ENCODE assay signal across 24 cellular contexts in genomic region chr1:220321758-220322157, GRCh38. TPM values are rescaled to one million over a fixed set of nuclear protein-coding genes. Genes with fewer than 3 reads are reported as not detected.
DNase-seq lines count a peak whose midpoint lies in the region; FAIRE-seq and TF ChIP-seq lines count a peak whose summit lies in the region.
"Had no signal": no experiment of that assay in that cellular context is flagged by ENCODE, and none has a peak within 500 bp of the region (broad histone marks: within the 10 kb centered on the region; RNA-seq: fewer than 3 reads in every experiment).

No MANE protein-coding gene starts in this region.

- no peak overlapping the region for H2BK20ac ChIP-seq in H1 (ENCODE audit: low read length)

- H3K4ac ChIP-seq in H1 (replicated peaks; ENCODE audit: insufficient read length, low read depth, low read length): no peak overlapping the region
- H3K4ac ChIP-seq in neuronal stem cell (ENCODE audit: low read length): no peak overlapping the region

- H4K91ac ChIP-seq in H1 (replicated peaks; ENCODE audit: insufficient read length, low read length): peak overlapping the region; percentile 27
- H4K91ac ChIP-seq in neuronal stem cell (ENCODE audit: low read depth, low read length, poor library complexity): no peak overlapping the region

- no peak overlapping the region for H3K4me3 ChIP-seq in H1 (ENCODE audit: extremely low read depth in 1 of 4, insufficient read depth in 2 of 4, low read depth in 3 of 4, low read length in 4 of 4)
- no peak overlapping the region for H3K4me3 ChIP-seq in neuronal stem cell (ENCODE audit: low read length in 2 of 2)
- H3K4me3 ChIP-seq: MG63 had no signal

- H2AK5ac ChIP-seq in H1 (ENCODE audit: low read depth, low read length) (no peak overlapping the region), neuronal stem cell (ENCODE audit: low read depth, low read length) (no peak overlapping the region)

- H4K5ac ChIP-seq in H1 (ENCODE audit: insufficient read length, low read depth, low read length): no peak overlapping the region

- POLR2A ChIA-PET in H1 (lab: Charles Lee; ENCODE audit: partially characterized antibody): no interaction called here

- H2BK15ac ChIP-seq in H1 (ENCODE audit: low read length) (no peak overlapping the region), neuronal stem cell (ENCODE audit: low read length) (no peak overlapping the region)

- H3K9me3 ChIP-seq in H1 (ENCODE audit: insufficient read depth in 2 of 2, low read depth in 1 of 2, low read length in 1 of 2) (no peaks in the 10 kb centered on the region), neuronal stem cell (replicated peaks in 1 of 2; ENCODE audit: control insufficient read depth in 2 of 2, insufficient read depth in 1 of 2, low read depth in 1 of 2, low read length in 2 of 2) (no peaks in the 10 kb centered on the region)
- H3K9me3 ChIP-seq: BE2C, MG63 had no signal

- TF ChIP-seq CTCF in H1 (IDR thresholded peaks at IDR 0.05; ENCODE audit: control extremely low read depth in 1 of 3, insufficient read depth in 1 of 3, low read depth in 1 of 3, low read length in 3 of 3): no peak

- no peaks in the 10 kb centered on the region for H4K20me1 ChIP-seq in H1 (replicated peaks in 1 of 2; ENCODE audit: control insufficient read depth in 1 of 2, insufficient read depth in 2 of 2, low read length in 2 of 2)

- no peak overlapping the region for H2AFZ ChIP-seq in H1 (ENCODE audit: low read length)
- no peak overlapping the region for H2AFZ ChIP-seq in neuronal stem cell (ENCODE audit: low read length)

- TF ChIP-seq EP300 in H1 (IDR thresholded peaks at IDR 0.05; ENCODE audit: borderline replicate concordance in 1 of 2, low read depth in 2 of 2, low read length in 2 of 2): no peak

- H3K4me1 ChIP-seq in H1 (replicated peaks in 1 of 4; ENCODE audit: control insufficient read depth in 3 of 4, insufficient read depth in 4 of 4, low read length in 3 of 4) (peaks cover 0 to 3% (median 1%) of the 10 kb centered on the region in 4 experiments; a peak in 2 of 7 replicates), neuronal stem cell (ENCODE audit: control insufficient read depth in 2 of 2, insufficient read depth in 1 of 2, low read depth in 1 of 2, low read length in 2 of 2) (no peaks in the 10 kb centered on the region)
- H3K4me1 ChIP-seq: BE2C had no signal

- CTCF ChIA-PET in H1 (lab: Charles Lee; ENCODE audit: partially characterized antibody): interaction anchor here (1.0 to 1.5 kb wide), 2 partner anchors 26 to 27 kb away, joined by 3 read pairs; no protein-coding TSS in a partner anchor

- no peak overlapping the region for H3K9ac ChIP-seq in H1 (replicated peaks in 1 of 4; ENCODE audit: extremely low read depth in 1 of 4, low read depth in 3 of 4, low read length in 3 of 4)
- H3K9ac ChIP-seq in neuronal stem cell (ENCODE audit: low read depth, low read length, poor library complexity): no peak overlapping the region

- H3K27me3 ChIP-seq in H1 (replicated peaks in 1 of 4; ENCODE audit: control insufficient read depth in 3 of 4, extremely low read depth in 1 of 4, insufficient read depth in 3 of 4, low read length in 3 of 4) (no peaks in the 10 kb centered on the region; a peak in 1 of 7 replicates), neuronal stem cell (ENCODE audit: control insufficient read depth in 3 of 3, insufficient read depth in 3 of 3, low read depth in 1 of 3, low read length in 3 of 3) (peaks cover 0 to 7% (median 0%) of the 10 kb centered on the region in 3 experiments)
- H3K27me3 ChIP-seq: BE2C had no signal

- H2BK5ac ChIP-seq in H1 (ENCODE audit: low read depth, low read length) (no peak overlapping the region), neuronal stem cell (ENCODE audit: low read length) (no peak overlapping the region)

- no peak overlapping the region for H4K8ac ChIP-seq in H1 (ENCODE audit: extremely low read depth, insufficient read depth, low read length)
- H4K8ac ChIP-seq in neuronal stem cell (ENCODE audit: low read depth, low read length): no peak overlapping the region

- H2BK120ac ChIP-seq in H1 (replicated peaks; ENCODE audit: low read depth, low read length): no peak overlapping the region
- no peak overlapping the region for H2BK120ac ChIP-seq in neuronal stem cell (ENCODE audit: low read depth, low read length)

- H2BK12ac ChIP-seq in H1 (ENCODE audit: low read depth, low read length) (no peak overlapping the region), neuronal stem cell (ENCODE audit: low read length) (no peak overlapping the region)

- H3K79me2 ChIP-seq in H1 (ENCODE audit: control insufficient read depth in 1 of 2, insufficient read depth in 2 of 2, low read length in 2 of 2): no peaks in the 10 kb centered on the region

- H3K27ac ChIP-seq in H1 (ENCODE audit: low read depth, low read length) (no peak overlapping the region), neuronal stem cell (replicated peaks; ENCODE audit: low read length) (no peak overlapping the region)
- H3K27ac ChIP-seq: 22Rv1, RWPE1 had no signal

- no peaks in the 10 kb centered on the region for H3K23me2 ChIP-seq in H1 (ENCODE audit: low read depth, low read length)

- peak in 1 of 2 experiments; percentile 20; a peak in 1 of 4 replicates for TF ChIP-seq RAD21 in H1 (IDR thresholded peaks at IDR 0.05 in 1 of 2, conservative IDR thresholded peaks at IDR 0.05 in 1 of 2; ENCODE audit: low read depth in 2 of 2, low read length in 2 of 2)

- H3K4me2 ChIP-seq in H1 (ENCODE audit: insufficient read depth in 1 of 2, low read depth in 2 of 2, low read length in 2 of 2): no peak overlapping the region
- no peak overlapping the region for H3K4me2 ChIP-seq in neuronal stem cell (ENCODE audit: insufficient read depth, low read length, poor library complexity, severe bottlenecking)

- H3K14ac ChIP-seq in H1 (ENCODE audit: insufficient read length) (no peak overlapping the region), neuronal stem cell (ENCODE audit: low read length) (no peak overlapping the region)

- DNase-seq in DMS53 (lab: John Stamatoyannopoulos, UW) (peak; percentile 17), DMS53 treated with DMSO at 0.1 percent for 48 hours (lab: John Stamatoyannopoulos, UW; ENCODE audit: unreplicated experiment) (no peak), OCI-M1 (lab: John Stamatoyannopoulos, UW) (peak; percentile 60), H1 (ENCODE audit: low read depth in 1 of 2, low spot score in 2 of 2) (no peak), neuronal stem cell (ENCODE audit: low spot score) (no peak), NCI-H2081 (lab: John Stamatoyannopoulos, UW) (no peak), C1 segment of cervical spinal cord (lab: John Stamatoyannopoulos, UW) (no peak)
- DNase-seq: ACHN, BE2C, Calu3, DMS153, H9, HFFc6, KBM-7, MG63, NCI-H1417, NCI-H1694, NCI-H2029 treated with DMSO at 0.1 percent for 48 hours, NCI-H2227 treated with DMSO at 0.1 percent for 48 hours, NCI-H526 treated with DMSO at 0.1 percent for 48 hours, SHP77 had no signal

- no peaks in the 10 kb centered on the region for H3K36me3 ChIP-seq in H1 (ENCODE audit: control insufficient read depth in 2 of 4, insufficient read depth in 4 of 4, low read length in 3 of 4)
- H3K36me3 ChIP-seq in neuronal stem cell (replicated peaks in 1 of 2; ENCODE audit: control insufficient read depth in 2 of 2, insufficient read depth in 2 of 2, low read length in 2 of 2): no peaks in the 10 kb centered on the region
- H3K36me3 ChIP-seq: BE2C, MG63 had no signal

- 89% methylated on average over 6 of the region's 6 CpGs; no CpG with 5 or more reads in 1 of the 2 experiments for WGBS in H1 (ENCODE audit: extremely low coverage in 1 of 2, insufficient coverage in 1 of 2, insufficient read length in 1 of 2, insufficient replicate concordance in 2 of 2, low coverage in 1 of 2, low lambda C conversion rate in 2 of 2, missing lambda C conversion rate in 1 of 2), 2 experiments
- no CpG with 5 or more reads among the region's 6 CpGs for WGBS in neuronal stem cell (ENCODE audit: extremely low coverage in 2 of 2, insufficient read length in 2 of 2, insufficient replicate concordance in 1 of 2), 2 donors

- no peak for FAIRE-seq in H1 (lab: Jason Lieb, UNC)
- FAIRE-seq: G401.6 had no signal

- no peak overlapping the region for H3K18ac ChIP-seq in H1 (ENCODE audit: extremely low read depth, low read length)
- peak overlapping the region; percentile 35 for H3K18ac ChIP-seq in neuronal stem cell (ENCODE audit: low read length)

- H3K56ac ChIP-seq in H1 (replicated peaks; ENCODE audit: insufficient read length, low read depth, low read length): no peak overlapping the region

- TF ChIP-seq POLR2A in H1 (IDR thresholded peaks at IDR 0.05; ENCODE audit: control extremely low read depth in 1 of 2, low read depth in 2 of 2, low read length in 2 of 2): no peak

- H3K79me1 ChIP-seq in H1 (ENCODE audit: low read depth, low read length) (no peaks in the 10 kb centered on the region), neuronal stem cell (ENCODE audit: low read depth, low read length) (no peaks in the 10 kb centered on the region)

- H3K23ac ChIP-seq in H1 (ENCODE audit: insufficient read length) (no peak overlapping the region), neuronal stem cell (ENCODE audit: low read depth, low read length, poor library complexity) (no peak overlapping the region)

TF ChIP-seq in H1, 55 proteins besides CTCF, POLR2A, EP300 and RAD21 (continues in another document):
- TF ChIP-seq CBX5 (IDR thresholded peaks at IDR 0.05; ENCODE audit: low read depth, low read length) (no peak), POU5F1 (IDR thresholded peaks at IDR 0.05; ENCODE audit: low read depth, low read length) (no peak), ASH2L (IDR thresholded peaks at IDR 0.05; ENCODE audit: low read length) (no peak), JUND (IDR thresholded peaks at IDR 0.05; ENCODE audit: low read length) (no peak), BACH1 (IDR thresholded peaks at IDR 0.05; ENCODE audit: low read length) (no peak), KDM1A (IDR thresholded peaks at IDR 0.05; ENCODE audit: borderline replicate concordance, low read length) (no peak), RNF2 (IDR thresholded peaks at IDR 0.05; ENCODE audit: borderline replicate concordance, low read depth, low read length, missing control alignments, poor library complexity, severe bottlenecking) (no peak), ZNF274 (IDR thresholded peaks at IDR 0.05; ENCODE audit: borderline replicate concordance, extremely low read depth, low read length) (no peak)

RNA-seq across cellular contexts. Expression of gene RAB3GAP2, which starts 49.5 kb away (rescaled TPM):
- 52.7 and 55.9 TPM in 2 replicates for total RNA-seq in H1 (2021; fragmentation: NEBNext Ultra II Directional; extraction: Animal tissue kit (Norgen Biotek cat#: 25700))
- polyA plus RNA-seq in H1 (2011; rRNA removed): 17.9 and 19.7 TPM in 2 replicates
- polyA plus RNA-seq in H1 (2011; cell fraction: cytosol; rRNA removed): 15.2 TPM
- polyA plus RNA-seq in H1 (2011; cell fraction: nucleus; rRNA removed): 37.6 TPM
- 18.7 to 38.4 TPM (median 26.4 TPM) in 4 replicates for polyA plus RNA-seq in H1 (2012, experiment 1 of 2)
- polyA plus RNA-seq in H1 (2012, experiment 2 of 2): 1.1 TPM
- 23.8 TPM for polyA plus RNA-seq in H1 (2013, experiment 1 of 2)
- 21.4 TPM for polyA plus RNA-seq in H1 (2013, experiment 2 of 2)
- 140 and 175 TPM in 2 replicates for polyA minus RNA-seq in H1 (2011; rRNA and poly(A)+ RNA removed)
- polyA minus RNA-seq in H1 (2011; cell fraction: cytosol; rRNA and poly(A)+ RNA removed): 20.8 TPM
- polyA minus RNA-seq in H1 (2011; cell fraction: nucleus; rRNA and poly(A)+ RNA removed): 52.0 TPM
- polyA plus RNA-seq in neuronal stem cell (2013, experiment 1 of 2): 14.0 TPM
- 14.0 TPM for polyA plus RNA-seq in neuronal stem cell (2013, experiment 2 of 2)

Comparison
In these comparisons a context has a peak if more than half of its experiments do, and no peak if none do; other contexts are left out.
1. DNase-seq: peak in DMS53 (single experiment) and OCI-M1 (single experiment); none in DMS53 treated with DMSO at 0.1 percent for 48 hours (single experiment), H1 (0 of 2), neuronal stem cell (single experiment), NCI-H2081 (0 of 2) and C1 segment of cervical spinal cord (0 of 14).